12 cellular contexts compared by ENCODE assay signal in genomic region chr16:1980026-1980769, GRCh38. TPM values are rescaled to one million over a fixed set of nuclear protein-coding genes. Genes with fewer than 3 reads are reported as not detected.
DNase-seq lines count a peak whose midpoint lies in the region; ATAC-seq and TF ChIP-seq lines count a peak whose summit lies in the region.
"Had no signal": no experiment of that assay in that cellular context is flagged by ENCODE, and none has a peak within 500 bp of the region (broad histone marks: within the 10 kb centered on the region; RNA-seq: fewer than 3 reads in every experiment).

No MANE protein-coding gene starts in this region.

- H3F3A ChIP-seq in neural progenitor cell (ENCODE audit: low read depth), result peaks cover 26% of the 10 kb centered on the region

- TF ChIP-seq POLR2A in body of pancreas (IDR thresholded peaks at IDR 0.05), result no peak

- no peak overlapping the region for H2AFZ ChIP-seq in neural progenitor cell (replicated peaks)

- H3K27ac Mint-ChIP-seq in neural progenitor cell, result no peak overlapping the region
- H3K27ac Mint-ChIP-seq in activated naive CD8-positive, alpha-beta T cell treated with anti-CD3 and anti-CD28 coated beads for 36 hours, result no peak overlapping the region
- H3K27ac Mint-ChIP-seq: activated naive CD8-positive, alpha-beta T cell had no signal

- H3K36me3 Mint-ChIP-seq in neural progenitor cell, result no peaks in the 10 kb centered on the region
- peaks cover 17% of the 10 kb centered on the region for H3K36me3 Mint-ChIP-seq in activated naive CD8-positive, alpha-beta T cell treated with anti-CD3 and anti-CD28 coated beads for 36 hours

- TF ChIP-seq CTCF in body of pancreas (IDR thresholded peaks at IDR 0.05) (no peak), neural progenitor cell (IDR thresholded peaks at IDR 0.05) (no peak)

- H3K4me2 ChIP-seq in neural progenitor cell, result peak overlapping the region; percentile 77

- H3K36me3 ChIP-seq in body of pancreas (replicated peaks in 1 of 2; ENCODE audit: insufficient read depth in 1 of 2, low read depth in 2 of 2) (peaks cover 0 to 16% of the 10 kb centered on the region in 2 donors), neural progenitor cell (no peaks in the 10 kb centered on the region)

- no peak overlapping the region for H3K4me3 ChIP-seq in body of pancreas
- H3K4me3 ChIP-seq in neural progenitor cell, result peak overlapping the region; percentile 25

- H3K9me3 ChIP-seq in body of pancreas, result no peaks in the 10 kb centered on the region
- H3K9me3 ChIP-seq in neural progenitor cell (ENCODE audit: low read depth), result no peaks in the 10 kb centered on the region

- peak; percentile 21 for DNase-seq in DMS153 treated with DMSO at 0.1 percent for 48 hours (lab: John Stamatoyannopoulos, UW; ENCODE audit: unreplicated experiment)
- DNase-seq in DMS153 (lab: John Stamatoyannopoulos, UW), result no peak
- DNase-seq in body of pancreas, result peak in 2 of 4 donors; percentile 53 to 57
- peak; percentile 49 for DNase-seq in neural progenitor cell (ENCODE audit: low spot score)
- no peak for DNase-seq in NCI-H1694 treated with DMSO at 0.1 percent for 48 hours (lab: John Stamatoyannopoulos, UW)
- DNase-seq in activated naive CD8-positive, alpha-beta T cell treated with anti-CD3 and anti-CD28 coated beads for 36 hours, result no peak
- DNase-seq: effector memory CD4-positive, alpha-beta T cell; occipital lobe; SHP77 treated with DMSO at 0.1 percent for 48 hours had no signal

- intact Hi-C loops in body of pancreas (cut with DNase I), result no loop called here

- H3K4me1 ChIP-seq in body of pancreas (peaks cover 60% of the 10 kb centered on the region), neural progenitor cell (peaks cover 36% of the 10 kb centered on the region)

- no peak for ATAC-seq in body of pancreas

- peaks cover 44% of the 10 kb centered on the region for H4K20me1 ChIP-seq in neural progenitor cell (ENCODE audit: low read depth)

- no peaks in the 10 kb centered on the region for H3K9me3 Mint-ChIP-seq in neural progenitor cell
- H3K9me3 Mint-ChIP-seq in activated naive CD8-positive, alpha-beta T cell treated with anti-CD3 and anti-CD28 coated beads for 36 hours, result no peaks in the 10 kb centered on the region

- H3K4me1 Mint-ChIP-seq in neural progenitor cell, result peaks cover 23% of the 10 kb centered on the region
- peaks cover 13% of the 10 kb centered on the region for H3K4me1 Mint-ChIP-seq in activated naive CD8-positive, alpha-beta T cell treated with anti-CD3 and anti-CD28 coated beads for 36 hours

- peaks cover 24% of the 10 kb centered on the region for H3K27me3 Mint-ChIP-seq in neural progenitor cell (ENCODE audit: insufficient read depth, low read depth)
- H3K27me3 Mint-ChIP-seq in activated naive CD8-positive, alpha-beta T cell treated with anti-CD3 and anti-CD28 coated beads for 36 hours, result peaks cover 31% of the 10 kb centered on the region
- H3K27me3 Mint-ChIP-seq: activated naive CD8-positive, alpha-beta T cell had no signal

- H3K27me3 ChIP-seq in body of pancreas (no peaks in the 10 kb centered on the region), neural progenitor cell (peaks cover 56% of the 10 kb centered on the region)

- peak overlapping the region in 3 of 4 donors; percentile 52 to 78 (median 74) for H3K27ac ChIP-seq in body of pancreas
- H3K27ac ChIP-seq in neural progenitor cell, result no peak overlapping the region

- H3K79me2 ChIP-seq in neural progenitor cell (ENCODE audit: low read depth), result peaks cover 10% of the 10 kb centered on the region

- WGBS in body of pancreas, 2 donors, result 11 to 36% methylated on average over 7 to 52 of the region's 53 CpGs

- H3K9ac ChIP-seq in neural progenitor cell, result no peak overlapping the region

- no peak overlapping the region for H3K4me3 Mint-ChIP-seq in neural progenitor cell
- H3K4me3 Mint-ChIP-seq in activated naive CD8-positive, alpha-beta T cell treated with anti-CD3 and anti-CD28 coated beads for 36 hours, result no peak overlapping the region
- H3K4me3 Mint-ChIP-seq: activated naive CD8-positive, alpha-beta T cell had no signal

RNA-seq across cellular contexts. Expression of gene NOXO1, which starts 1.1 kb away (rescaled TPM):
- total RNA-seq in body of pancreas, result not detected
- not detected in 2 replicates for total RNA-seq in neural progenitor cell (ENCODE audit: low replicate concordance)
- total RNA-seq in activated naive CD8-positive, alpha-beta T cell treated with anti-CD3 and anti-CD28 coated beads for 36 hours, result under 1 TPM in 1 of 2 experiments, not detected in 1; 0.35 TPM
- total RNA-seq: A172, urinary bladder had no signal

RNA-seq across cellular contexts. Expression of gene GFER, which starts 3.8 kb away (rescaled TPM):
- total RNA-seq in body of pancreas (10 to 100 TPM; 13.2 to 35.9 TPM), neural progenitor cell (ENCODE audit: low replicate concordance) (35.1 and 35.5 TPM in 2 replicates)
- 10 to 100 TPM; 27.3 to 29.5 TPM for total RNA-seq in activated naive CD8-positive, alpha-beta T cell treated with anti-CD3 and anti-CD28 coated beads for 36 hours

RNA-seq across cellular contexts. Expression of gene TBL3, which starts 8.3 kb away (rescaled TPM):
- 10 to 100 TPM; 38.9 to 40.7 TPM for total RNA-seq in body of pancreas
- 30.7 and 47.6 TPM in 2 replicates for total RNA-seq in neural progenitor cell (ENCODE audit: low replicate concordance)
- total RNA-seq in activated naive CD8-positive, alpha-beta T cell treated with anti-CD3 and anti-CD28 coated beads for 36 hours, result 10 to 100 TPM; 66.3 to 72.6 TPM

RNA-seq across cellular contexts. Expression of gene SYNGR3, which starts 9.6 kb away (rescaled TPM):
- total RNA-seq in body of pancreas (1 to 10 TPM in 1 of 2 donors, under 1 TPM in 1; 0.33 to 1.6 TPM), neural progenitor cell (ENCODE audit: low replicate concordance) (4.4 and 8.7 TPM in 2 replicates)
- 1 to 10 TPM; 2.0 to 3.5 TPM for total RNA-seq in activated naive CD8-positive, alpha-beta T cell treated with anti-CD3 and anti-CD28 coated beads for 36 hours

RNA-seq across cellular contexts. Expression of gene RNF151, which starts 13.5 kb away (rescaled TPM):
- not detected for total RNA-seq in body of pancreas
- total RNA-seq in neural progenitor cell (ENCODE audit: low replicate concordance), result not detected in 2 replicates
- total RNA-seq in activated naive CD8-positive, alpha-beta T cell treated with anti-CD3 and anti-CD28 coated beads for 36 hours, result not detected
- total RNA-seq: A172, occipital lobe, urinary bladder had no signal

Comparison
In these comparisons a context has a peak if more than half of its experiments do, and no peak if none do; other contexts are left out.
1. DNase-seq: peak in DMS153 treated with DMSO at 0.1 percent for 48 hours (single experiment) and neural progenitor cell (single experiment); none in DMS153 (single experiment), NCI-H1694 treated with DMSO at 0.1 percent for 48 hours (single experiment) and activated naive CD8-positive, alpha-beta T cell treated with anti-CD3 and anti-CD28 coated beads for 36 hours (single experiment).